1 cellular context compared by ENCODE assay signal in genomic region chr2:151907933-151908882, GRCh38.
TF ChIP-seq lines count a peak whose summit lies in the region.

No MANE protein-coding gene starts in this region.

TF ChIP-seq in H1, 55 proteins besides CTCF, POLR2A, EP300 and RAD21:
- TF ChIP-seq BCL11A (IDR thresholded peaks at IDR 0.05; ENCODE audit: low read depth in 2 of 2, low read length in 2 of 2) (no peak), USF2 (IDR thresholded peaks at IDR 0.05; ENCODE audit: low read length) (no peak), ZNF274 (IDR thresholded peaks at IDR 0.05; ENCODE audit: borderline replicate concordance, extremely low read depth, low read length) (no peak), CHD2 (IDR thresholded peaks at IDR 0.05; ENCODE audit: low read length) (no peak), TAF1 (IDR thresholded peaks at IDR 0.05; ENCODE audit: low read depth, low read length) (no peak), GTF2F1 (IDR thresholded peaks at IDR 0.05; ENCODE audit: borderline replicate concordance, low read depth, low read length) (no peak), RXRA (IDR thresholded peaks at IDR 0.05; ENCODE audit: insufficient read depth, low read depth, low read length) (no peak), YY1 (IDR thresholded peaks at IDR 0.05; ENCODE audit: low read depth, low read length) (no peak), PHF8 (conservative IDR thresholded peaks at IDR 0.05; ENCODE audit: low read depth, low read length) (no peak), SP1 (IDR thresholded peaks at IDR 0.05; ENCODE audit: low read depth, low read length) (no peak), SP2 (IDR thresholded peaks at IDR 0.05; ENCODE audit: low read length) (no peak)
